Comparison of ENCODE assay signal across 27 cellular contexts in the genomic region with DNA sequence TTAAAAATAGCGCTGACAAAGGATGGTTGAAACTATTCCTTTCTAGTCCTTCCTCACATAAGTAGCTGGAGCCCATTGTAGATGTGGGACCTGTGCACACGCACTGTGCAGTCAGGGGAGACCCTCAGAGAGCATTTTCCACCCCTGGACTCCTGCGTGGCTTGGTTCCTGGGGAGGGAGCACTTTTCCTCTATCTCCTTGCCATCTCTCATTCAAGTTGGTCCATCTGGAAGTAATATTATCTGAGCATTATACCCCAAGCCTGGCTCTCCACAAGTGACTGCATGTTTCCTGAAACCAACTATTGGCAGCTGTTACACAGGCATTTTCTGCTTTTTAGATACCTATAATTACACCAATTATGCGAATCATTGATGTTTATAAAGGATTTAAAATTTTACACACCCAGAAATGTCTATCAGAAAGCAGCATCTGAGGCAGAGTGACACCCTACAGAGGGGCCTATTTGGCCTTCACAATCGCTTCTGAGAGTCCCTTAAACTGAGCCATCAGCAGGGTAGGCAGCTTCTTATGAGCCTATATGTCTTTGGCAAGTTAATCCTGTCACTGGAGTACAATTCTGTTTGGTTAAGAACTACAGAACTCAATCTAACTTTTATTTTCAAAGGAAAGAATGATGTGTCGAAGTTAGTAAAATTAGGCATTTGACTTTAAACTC. TPM values are rescaled to one million over a fixed set of nuclear protein-coding genes. Genes with fewer than 3 reads are reported as not detected.
DNase-seq lines count a peak whose midpoint lies in the region; ATAC-seq, FAIRE-seq and TF ChIP-seq lines count a peak whose summit lies in the region.
"Had no signal": no experiment of that assay in that cellular context is flagged by ENCODE, and none has a peak within 500 bp of the region (broad histone marks: within the 10 kb centered on the region; RNA-seq: fewer than 3 reads in every experiment).

No MANE protein-coding gene starts in this region.

- H2AFZ ChIP-seq in osteoblast (ENCODE audit: low read length): peak overlapping the region; percentile 15

- H3K27me3 ChIP-seq in Panc1 (ENCODE audit: control insufficient read depth, insufficient read depth, low read length) (no peaks in the 10 kb centered on the region), osteoblast (ENCODE audit: insufficient read depth, low read length) (no peaks in the 10 kb centered on the region)
- H3K27me3 ChIP-seq: SJSA1, stomach, thyroid gland had no signal

- H3K9me3 ChIP-seq in Panc1 (ENCODE audit: control insufficient read depth, insufficient read depth, low read depth, low read length): no peaks in the 10 kb centered on the region
- H3K9me3 ChIP-seq in osteoblast (ENCODE audit: low read depth, low read length): no peaks in the 10 kb centered on the region
- H3K9me3 ChIP-seq: lower lobe of right lung, SJSA1, stomach, thyroid gland had no signal

- intact Hi-C loops in Panc1 (cut with micrococcal nuclease; ENCODE audit: unreplicated experiment): no loop called here

- in situ Hi-C loops in Panc1 (cut with HindIII; ENCODE audit: low pct_unique_long_range_greater_than_20kb, low sequenced_read_pairs): no loop called here

- no peak overlapping the region for H3K4me3 ChIP-seq in Panc1 (ENCODE audit: low read depth in 2 of 2, low read length in 2 of 2)
- no peak overlapping the region for H3K4me3 ChIP-seq in osteoblast (ENCODE audit: insufficient read depth, low read length)
- H3K4me3 ChIP-seq: lower lobe of right lung, SJSA1, skin epidermis, stomach, thyroid gland had no signal

- FAIRE-seq in GM12892 (lab: Jason Lieb, UNC): no peak
- FAIRE-seq: colon, GM19239 had no signal

- no TSS peak for BruUV-seq in Panc1 (replicated peaks; lab: Mats Ljungman, UMichigan)

- TF ChIP-seq POLR2A in GM12892 (IDR thresholded peaks at IDR 0.05; ENCODE audit: low read depth, low read length): no peak

- H3K36me3 ChIP-seq in Panc1 (ENCODE audit: control insufficient read depth, insufficient read depth, low read length) (no peaks in the 10 kb centered on the region), osteoblast (ENCODE audit: insufficient read depth, low read length) (no peaks in the 10 kb centered on the region)
- H3K36me3 ChIP-seq: lower lobe of right lung, SJSA1, stomach, thyroid gland had no signal

- no peaks in the 10 kb centered on the region for H3K79me2 ChIP-seq in osteoblast (ENCODE audit: insufficient read depth, low read length)

- CTCF ChIA-PET in Panc1 (lab: Charles Lee): no interaction called here

- ATAC-seq in Panc1: no peak
- no peak for ATAC-seq in HG03196 (IDR thresholded peaks at IDR 0.05; ENCODE audit: unreplicated experiment)
- ATAC-seq: activated CD8-positive, alpha-beta T cell treated with anti-CD3 and anti-CD28 coated beads, Interleukin-2, amount 10 ng/mL, durations not matched to agents 7 days and 5 days; lower lobe of right lung; natural killer cell had no signal

- peaks cover 2% of the 10 kb centered on the region; the same call in 1 of the 2 replicates for H3K4me1 ChIP-seq in Panc1 (ENCODE audit: control insufficient read depth, insufficient read depth, low read length)
- no peaks in the 10 kb centered on the region for H3K4me1 ChIP-seq in osteoblast (ENCODE audit: insufficient read depth, low read length)
- H3K4me1 ChIP-seq: lower lobe of right lung, thyroid gland had no signal

- peak in 2 of 3 experiments; percentile 56 to 77 for DNase-seq in NCI-H1417 (lab: John Stamatoyannopoulos, UW)
- no peak for DNase-seq in NCI-H1417 treated with DMSO at 0.1 percent for 48 hours (lab: John Stamatoyannopoulos, UW)
- DNase-seq in NCI-H2171 treated with DMSO at 0.1 percent for 48 hours (lab: John Stamatoyannopoulos, UW): peak; percentile 92
- no peak for DNase-seq in Panc1 (ENCODE audit: low read depth, low spot score)
- DNase-seq in osteoblast (ENCODE audit: insufficient read length, low spot score, missing footprints): no peak
- no peak for DNase-seq in medulla oblongata (ENCODE audit: extremely low spot score)
- DNase-seq in GM12892 (ENCODE audit: insufficient read length): no peak
- DNase-seq: 8988T; activated CD4-positive, CD25-positive, alpha-beta regulatory T cell treated with anti-CD3 and anti-CD28 coated beads, Interleukin-2, amount 50 U/mL, for 72 hours; activated CD8-positive, alpha-beta T cell treated with anti-CD3 and anti-CD28 coated beads, Interleukin-2, amount 10 ng/mL, durations not matched to agents 7 days and 5 days; CD4-positive, CD25-positive, alpha-beta regulatory T cell; effector CD8-positive, alpha-beta T cell; head of caudate nucleus; kidney glomerular epithelial cell; lower lobe of right lung; natural killer cell; NCI-H187; RPMI8226; stimulated activated CD8-positive, alpha-beta memory T cell treated with anti-CD3 and anti-CD28 coated beads, Interleukin-4, amount 100 ng/mL, for 48 hours; stomach; thyroid gland had no signal

- peak overlapping the region; percentile 34; the same call in 1 of the 2 replicates for H3K27ac ChIP-seq in Panc1 (ENCODE audit: low read length)
- no peak overlapping the region for H3K27ac ChIP-seq in osteoblast (ENCODE audit: low read depth, low read length)
- H3K27ac ChIP-seq: epithelial cell of prostate, lower lobe of right lung, SJSA1, skin epidermis, stomach, thyroid gland had no signal

- TF ChIP-seq CTCF in Panc1 (IDR thresholded peaks at IDR 0.05): no peak
- no peak for TF ChIP-seq CTCF in osteoblast (IDR thresholded peaks at IDR 0.05; ENCODE audit: extremely low read depth, low read depth, low read length)

- no peak overlapping the region for H3K4me2 ChIP-seq in osteoblast (ENCODE audit: insufficient read depth, low read length)

- POLR2A ChIA-PET in Panc1 (lab: Charles Lee): no interaction called here

- no peaks in the 10 kb centered on the region for H4K20me1 ChIP-seq in osteoblast (ENCODE audit: insufficient read depth, low read length)

RNA-seq across cellular contexts. Expression of a gene that starts 18.7 kb away (rescaled TPM):
- total RNA-seq in Panc1 (2021; ENCODE audit: unreplicated experiment): 71.9 TPM
- polyA plus RNA-seq in Panc1 (2012; ENCODE audit: insufficient read length): 51.6 TPM
- 77.5 and 81.1 TPM in 2 replicates for total RNA-seq in osteoblast
- 23.4 TPM for polyA plus RNA-seq in GM12892 (2012; ENCODE audit: missing spikeins)

Comparison
In these comparisons a context has a peak if more than half of its experiments do, and no peak if none do; other contexts are left out.
1. DNase-seq: peak in NCI-H1417 (2 of 3) and NCI-H2171 treated with DMSO at 0.1 percent for 48 hours (single experiment); none in NCI-H1417 treated with DMSO at 0.1 percent for 48 hours (single experiment), Panc1 (single experiment), osteoblast (single experiment), medulla oblongata (single experiment) and GM12892 (single experiment).